In the genomic region with DNA sequence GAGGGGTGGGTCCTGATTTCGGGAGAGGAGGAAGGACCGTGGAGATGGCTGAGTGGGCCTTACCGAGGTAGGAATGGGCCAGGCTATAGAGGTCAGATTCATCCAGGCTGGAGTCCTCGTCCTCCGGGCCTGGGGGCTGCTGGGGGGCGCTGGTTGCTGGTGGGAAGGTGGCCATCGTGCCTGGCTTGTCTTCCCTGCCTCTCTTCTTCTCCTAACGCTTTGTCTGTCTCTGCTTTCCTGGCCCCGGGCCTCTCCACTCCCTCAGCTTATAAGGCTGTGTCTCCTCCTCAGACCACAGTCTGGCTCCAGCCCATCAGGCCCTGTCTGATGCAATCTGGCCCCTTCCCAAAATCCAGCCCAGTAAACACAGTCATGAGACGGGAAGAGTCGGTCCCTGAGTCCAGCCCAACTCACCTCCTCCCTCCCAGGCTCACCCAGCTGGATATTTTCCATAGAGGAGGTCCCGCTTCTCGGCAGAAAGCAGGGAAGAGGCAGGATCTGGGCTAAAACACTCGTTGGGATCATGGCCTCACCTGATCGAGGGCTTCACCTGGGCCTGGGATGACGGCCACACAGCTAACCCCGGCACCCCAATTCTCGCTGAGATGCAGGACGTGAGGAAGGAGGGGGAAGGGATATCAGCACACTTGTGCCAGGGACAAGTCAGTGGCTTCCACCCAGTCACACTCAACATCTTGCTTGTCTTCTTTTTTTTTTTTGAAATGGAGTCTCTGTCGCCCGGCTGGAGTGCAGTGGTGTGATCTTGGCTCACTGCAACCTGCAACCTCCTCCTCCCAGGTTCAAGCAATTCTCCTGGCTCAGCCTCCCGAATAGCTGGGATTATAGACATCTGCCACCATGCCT, we compare ENCODE assay signal across 8 cellular contexts. TPM values are rescaled to one million over a fixed set of nuclear protein-coding genes. Genes with fewer than 3 reads are reported as not detected.
A peak's percentile ranks its signal among the peaks of the same experiment; 100 is the strongest.
DNase-seq lines count a peak whose midpoint lies in the region; ATAC-seq, FAIRE-seq and TF ChIP-seq lines count a peak whose summit lies in the region.

A gene with protein sequence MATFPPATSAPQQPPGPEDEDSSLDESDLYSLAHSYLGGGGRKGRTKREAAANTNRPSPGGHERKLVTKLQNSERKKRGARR (minus strand): TSS at position 242 of the 864 bp plus-strand sequence. CDS start 67 bp downstream, at position 175.

- peak within 1 kb of the TSS; percentile 60 to 74 for H3K4me3 ChIP-seq in ascending aorta
- H3K4me3 ChIP-seq in skeletal muscle cell (ENCODE audit: low read depth, low read length): peak within 1 kb of the TSS; percentile 50
- H3K4me3 ChIP-seq in BE2C (ENCODE audit: low read depth, low read length): no peak within 1 kb of the TSS

- no peak for ATAC-seq in HG03095 (IDR thresholded peaks at IDR 0.05; ENCODE audit: unreplicated experiment)

- peaks cover 9 to 20% of the 10 kb centered on the region in 2 donors for H3K4me1 ChIP-seq in ascending aorta
- H3K4me1 ChIP-seq in BE2C: no peaks in the 10 kb centered on the region

- H3K27me3 ChIP-seq in ascending aorta (no peaks in the 10 kb centered on the region), BE2C (no peaks in the 10 kb centered on the region)

- peak within 1 kb of the TSS; percentile 80 to 95 for H3K27ac ChIP-seq in ascending aorta

- peak; percentile 76 for FAIRE-seq in H54 (lab: Jason Lieb, UNC)

- H3K36me3 ChIP-seq in ascending aorta: peaks cover 3 to 25% of the 10 kb centered on the region in 2 donors
- H3K36me3 ChIP-seq in BE2C: no peaks in the 10 kb centered on the region

- DNase-seq in H54 (ENCODE audit: insufficient read length, low spot score) (peak; percentile 86), ascending aorta (ENCODE audit: low spot score in 2 of 2) (peak; percentile 81 to 97), hepatic stellate cell (ENCODE audit: low spot score) (peak; percentile 97), skeletal muscle cell (ENCODE audit: low read depth) (peak; percentile 88), BE2C (no peak), NCI-H1048 (lab: John Stamatoyannopoulos, UW) (no peak), T-helper 2 cell (no peak)

- intact Hi-C loops in ascending aorta (cut with DNase I): loop anchor here (1.0 to 10.0 kb wide), 3 partner anchors 14 to 324 kb away; partner anchors contain the start of genes CLN3, SGF29 and XPO6

- TF ChIP-seq CTCF in ascending aorta (IDR thresholded peaks at IDR 0.05): no peak
- TF ChIP-seq CTCF in BE2C (IDR thresholded peaks at IDR 0.05; ENCODE audit: low read depth, low read length): no peak

- H3K9me3 ChIP-seq in ascending aorta (peaks cover 0 to 19% of the 10 kb centered on the region in 2 donors), BE2C (no peaks in the 10 kb centered on the region)

- no peak for TF ChIP-seq POLR2A in H54 (IDR thresholded peaks at IDR 0.05; ENCODE audit: low read depth, low read length)

RNA-seq across cellular contexts. Expression of the gene that starts here (rescaled TPM):
- total RNA-seq in ascending aorta: 290 TPM
- 72.0 TPM for polyA plus RNA-seq in BE2C (2012; ENCODE audit: insufficient read depth, insufficient read length, low read depth)

Comparison
In these comparisons a context has a peak if more than half of its experiments do, and no peak if none do; other contexts are left out.
1. DNase-seq: peak in H54 (single experiment), ascending aorta (2 of 2), hepatic stellate cell (single experiment) and skeletal muscle cell (single experiment); none in BE2C (single experiment), NCI-H1048 (single experiment) and T-helper 2 cell (0 of 5).